Comparison of ENCODE assay signal across 29 cellular contexts in the genomic region with DNA sequence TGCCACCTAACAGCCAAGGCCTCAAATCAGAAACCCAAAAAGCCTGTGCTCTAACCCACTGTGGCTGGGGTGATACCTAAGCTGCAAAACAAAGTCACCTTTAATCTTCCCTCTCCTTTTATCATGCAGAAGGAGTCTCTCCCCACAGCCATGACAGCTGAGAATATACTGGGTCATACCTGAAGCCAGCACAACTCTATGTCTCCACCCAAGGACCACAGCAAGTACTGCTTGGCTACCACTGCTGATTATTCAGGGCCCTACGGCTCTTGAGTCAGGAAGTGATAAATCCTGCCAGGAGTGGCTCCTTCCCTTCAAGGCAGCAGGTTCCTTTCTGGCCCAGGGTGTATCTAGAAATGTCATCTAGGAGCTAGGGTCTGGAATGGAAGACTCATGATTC.
DNase-seq lines count a peak whose midpoint lies in the region; FAIRE-seq and TF ChIP-seq lines count a peak whose summit lies in the region.
"Had no signal": no experiment of that assay in that cellular context is flagged by ENCODE, and none has a peak within 500 bp of the region (broad histone marks: within the 10 kb centered on the region; RNA-seq: fewer than 3 reads in every experiment).

No MANE protein-coding gene starts in this region.

- H3K4me3 Mint-ChIP-seq in activated naive CD4-positive, alpha-beta T cell treated with anti-CD3 and anti-CD28 coated beads for 36 hours: no peak overlapping the region
- H3K4me3 Mint-ChIP-seq: nephron progenitor cell had no signal

- peak; percentile 17 to 34 for DNase-seq in NCI-H524 (lab: John Stamatoyannopoulos, UW)
- no peak for DNase-seq in NCI-H524 treated with DMSO at 0.1 percent for 48 hours (lab: John Stamatoyannopoulos, UW)
- DNase-seq in HT1080 (ENCODE audit: low read depth): peak; percentile 34
- DNase-seq in WERI-Rb-1: peak; percentile 21
- DNase-seq in left kidney (ENCODE audit: low read depth, low spot score): peak; percentile 11
- no peak for DNase-seq in activated naive CD4-positive, alpha-beta T cell treated with anti-CD3 and anti-CD28 coated beads for 36 hours
- DNase-seq in HTR-8/SVneo (ENCODE audit: insufficient read length, low spot score): no peak
- no peak for DNase-seq in NCI-H1694 treated with DMSO at 0.1 percent for 48 hours (lab: John Stamatoyannopoulos, UW)
- DNase-seq: activated CD4-positive, alpha-beta T cell treated with anti-CD3 and anti-CD28 coated beads for 4 hours; activated CD8-positive, alpha-beta memory T cell treated with anti-CD3 and anti-CD28 coated beads for 24 hours; activated gamma-delta T cell treated with Interleukin-2 at 50 U/mL for 16 hours; activated T-cell treated with anti-CD3 and anti-CD28 coated beads, Interleukin-2, amount 50 U/mL, for 1 hour; body of pancreas; COR-L47; EL; head of caudate nucleus; IMR-90; mucosa of descending colon; NCI-H1436 treated with DMSO at 0.1 percent for 48 hours; NCI-H69; nephron progenitor cell; PC-3; right cardiac atrium; SHP77; stimulated activated CD4-positive, alpha-beta T cell treated with anti-CD3 and anti-CD28 coated beads, Interleukin-4, amount 100 ng/mL, for 4 hours; stimulated activated naive CD4-positive, alpha-beta T cell had no signal

- no peak overlapping the region for H3K27ac Mint-ChIP-seq in activated naive CD4-positive, alpha-beta T cell treated with anti-CD3 and anti-CD28 coated beads for 36 hours
- H3K27ac Mint-ChIP-seq: nephron progenitor cell had no signal

- no peaks in the 10 kb centered on the region for H3K36me3 ChIP-seq in WERI-Rb-1
- H3K36me3 ChIP-seq: BLaER1, vagina had no signal

- CTCF ChIA-PET in activated naive CD4-positive, alpha-beta T cell treated with anti-CD3 and anti-CD28 coated beads for 36 hours (lab: Charles Lee): no interaction called here

- H3K27me3 ChIP-seq in WERI-Rb-1 (ENCODE audit: insufficient read depth, low read depth, severe bottlenecking): no peaks in the 10 kb centered on the region
- H3K27me3 ChIP-seq: BLaER1, body of pancreas, vagina had no signal

- no peak for FAIRE-seq in HTR-8/SVneo (lab: Jason Lieb, UNC)

- peaks cover 7% of the 10 kb centered on the region for H3K27me3 Mint-ChIP-seq in activated naive CD4-positive, alpha-beta T cell treated with anti-CD3 and anti-CD28 coated beads for 36 hours (ENCODE audit: low read depth)

- H3K9me3 ChIP-seq in WERI-Rb-1 (ENCODE audit: severe bottlenecking): peaks cover 4% of the 10 kb centered on the region

- peak; percentile 67 for TF ChIP-seq CTCF in WERI-Rb-1 (IDR thresholded peaks at IDR 0.05; ENCODE audit: low read depth, low read length)

- peaks cover 1% of the 10 kb centered on the region for H3K36me3 Mint-ChIP-seq in activated naive CD4-positive, alpha-beta T cell treated with anti-CD3 and anti-CD28 coated beads for 36 hours (ENCODE audit: low read depth)

- intact Hi-C loops in activated naive CD4-positive, alpha-beta T cell treated with anti-CD3 and anti-CD28 coated beads for 36 hours (cut with micrococcal nuclease): no loop called here

- no peaks in the 10 kb centered on the region for H3K4me1 Mint-ChIP-seq in activated naive CD4-positive, alpha-beta T cell treated with anti-CD3 and anti-CD28 coated beads for 36 hours (ENCODE audit: low read depth)
- H3K4me1 Mint-ChIP-seq: nephron progenitor cell had no signal

- H3K27ac ChIP-seq in WERI-Rb-1: no peak overlapping the region
- H3K27ac ChIP-seq: BLaER1, body of pancreas, parathyroid adenoma, vagina had no signal

- no peak overlapping the region for H3K4me3 ChIP-seq in WERI-Rb-1 (ENCODE audit: low read depth, low read length)
- H3K4me3 ChIP-seq: BLaER1, body of pancreas, mucosa of descending colon, vagina had no signal

- H3K9me3 Mint-ChIP-seq in activated naive CD4-positive, alpha-beta T cell treated with anti-CD3 and anti-CD28 coated beads for 36 hours: peaks cover 11% of the 10 kb centered on the region

Comparison
In these comparisons a context has a peak if more than half of its experiments do, and no peak if none do; other contexts are left out.
1. DNase-seq: peak in NCI-H524 (2 of 2), HT1080 (single experiment), WERI-Rb-1 (single experiment) and left kidney (single experiment); none in NCI-H524 treated with DMSO at 0.1 percent for 48 hours (single experiment), activated naive CD4-positive, alpha-beta T cell treated with anti-CD3 and anti-CD28 coated beads for 36 hours (single experiment), HTR-8/SVneo (single experiment) and NCI-H1694 treated with DMSO at 0.1 percent for 48 hours (single experiment).